1 cellular context compared by ENCODE assay signal in the genomic region with DNA sequence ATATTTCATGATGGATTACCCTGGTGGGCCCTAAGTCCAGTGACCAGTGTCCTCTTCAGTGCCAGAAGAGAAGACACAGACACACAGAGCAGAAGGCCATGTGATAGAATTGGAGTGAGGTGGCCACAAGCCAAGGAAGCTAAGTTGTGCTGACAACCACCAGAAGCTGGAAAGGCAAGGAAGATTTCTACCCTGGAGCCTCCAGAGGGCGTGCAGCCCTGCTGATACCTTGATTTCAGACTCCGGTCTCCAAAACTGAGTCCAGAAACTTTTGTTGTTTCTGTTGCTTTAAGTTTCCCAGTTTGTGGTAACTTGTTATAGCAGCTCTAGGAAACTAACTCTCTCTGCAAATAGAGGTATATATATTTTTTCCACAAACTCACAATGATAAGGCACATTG.
TF ChIP-seq lines count a peak whose summit lies in the region.

No MANE protein-coding gene starts in this region.

TF ChIP-seq in GM23338, 12 proteins besides CTCF, POLR2A, EP300 and RAD21 (continued from another document):
- no peak for TF ChIP-seq STAT1 (IDR thresholded peaks at IDR 0.05; ENCODE audit: unreplicated experiment)
